Comparison of ENCODE assay signal across 1 cellular context in the genomic region with DNA sequence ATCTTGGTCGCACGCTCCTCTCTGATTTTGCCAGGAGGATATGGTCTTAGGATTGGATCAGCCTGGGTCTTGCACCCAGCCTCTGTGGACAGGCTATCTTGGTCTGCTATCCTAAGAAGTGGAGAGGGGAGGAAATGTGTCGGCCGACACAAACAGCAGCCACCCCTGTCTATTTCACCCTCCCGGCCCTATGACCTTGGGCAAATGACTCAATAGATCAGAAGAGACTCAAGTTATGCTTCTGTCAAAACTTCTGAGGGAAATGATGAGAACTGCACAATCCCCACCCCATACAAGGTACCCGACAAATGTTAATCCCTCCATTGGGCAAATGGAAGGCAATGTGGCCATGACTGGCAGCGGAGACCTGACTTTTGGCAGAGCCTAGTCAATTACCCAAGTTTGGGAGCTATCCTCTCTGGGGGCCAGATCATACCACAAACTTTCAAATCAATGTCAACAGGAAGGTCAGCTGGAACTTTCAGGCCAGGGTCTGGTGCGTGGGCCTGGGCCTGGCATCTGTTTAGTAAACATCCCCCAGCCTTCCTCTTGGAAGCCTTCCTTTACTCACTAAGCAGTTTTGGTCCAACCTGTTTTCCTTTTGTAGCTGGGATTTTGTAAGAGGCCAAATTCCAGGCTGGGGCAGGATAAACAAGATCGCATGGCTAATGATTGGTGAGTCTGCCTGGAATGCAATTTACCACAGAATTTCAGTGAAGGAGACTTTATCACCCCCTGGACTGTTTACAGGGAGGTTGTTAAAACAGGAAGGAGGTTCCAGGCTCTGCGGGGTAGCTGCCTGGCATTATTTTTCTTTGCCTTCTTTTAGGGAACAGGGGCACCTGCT.
TF ChIP-seq lines count a peak whose summit lies in the region.

No MANE protein-coding gene starts in this region.

TF ChIP-seq in SK-N-SH, 30 proteins besides CTCF, POLR2A, EP300 and RAD21 (continued from another document):
- no peak for TF ChIP-seq REST (IDR thresholded peaks at IDR 0.05; ENCODE audit: low read depth, low read length)
- TF ChIP-seq GATA2 (CRISPR knock-in tag; IDR thresholded peaks at IDR 0.05), result no peak
- no peak for TF ChIP-seq RXRA (IDR thresholded peaks at IDR 0.05; ENCODE audit: borderline replicate concordance, low read depth)
- TF ChIP-seq EZH2phosphoT487 (IDR thresholded peaks at IDR 0.05; ENCODE audit: borderline replicate concordance, low read depth), result no peak
- TF ChIP-seq, protein P1, sequence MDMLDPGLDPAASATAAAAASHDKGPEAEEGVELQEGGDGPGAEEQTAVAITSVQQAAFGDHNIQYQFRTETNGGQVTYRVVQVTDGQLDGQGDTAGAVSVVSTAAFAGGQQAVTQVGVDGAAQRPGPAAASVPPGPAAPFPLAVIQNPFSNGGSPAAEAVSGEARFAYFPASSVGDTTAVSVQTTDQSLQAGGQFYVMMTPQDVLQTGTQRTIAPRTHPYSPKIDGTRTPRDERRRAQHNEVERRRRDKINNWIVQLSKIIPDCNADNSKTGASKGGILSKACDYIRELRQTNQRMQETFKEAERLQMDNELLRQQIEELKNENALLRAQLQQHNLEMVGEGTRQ (IDR thresholded peaks at IDR 0.05; ENCODE audit: borderline replicate concordance, low read depth, low read length), result no peak
- TF ChIP-seq SIN3A (IDR thresholded peaks at IDR 0.05; ENCODE audit: borderline replicate concordance, low read depth, low read length), result no peak
- TF ChIP-seq CHD2 (IDR thresholded peaks at IDR 0.05; ENCODE audit: low read length, partially characterized antibody), result no peak
- TF ChIP-seq FOXM1 (IDR thresholded peaks at IDR 0.05; ENCODE audit: low read depth), result no peak
- no peak for TF ChIP-seq RFX5 (IDR thresholded peaks at IDR 0.05; ENCODE audit: low read length)
- TF ChIP-seq NRF1 (IDR thresholded peaks at IDR 0.05; ENCODE audit: low read depth, low read length), result no peak
- TF ChIP-seq JUND (IDR thresholded peaks at IDR 0.05), result no peak
- no peak for TF ChIP-seq YY1 (IDR thresholded peaks at IDR 0.05; ENCODE audit: low read depth)
